Comparison of ENCODE assay signal across 26 cellular contexts in genomic region chr2:149988361-149988760, GRCh38.
"Had no signal": no experiment of that assay in that cellular context is flagged by ENCODE, and none has a peak within 500 bp of the region (broad histone marks: within the 10 kb centered on the region; RNA-seq: fewer than 3 reads in every experiment).

No MANE protein-coding gene starts in this region.

- H3K27me3 ChIP-seq: esophagus squamous epithelium, left lung, neural progenitor cell, right atrium auricular region, sigmoid colon, stomach, thyroid gland had no signal

- H3K27ac Mint-ChIP-seq: endodermal cell; immature natural killer cell; mesothelial cell of epicardium; naive thymus-derived CD4-positive, alpha-beta T cell; nephron; neural progenitor cell; stimulated activated effector memory CD8-positive, alpha-beta T cell treated with anti-CD3 and anti-CD28 coated beads, Interleukin-12 subunit alpha, Interleukin-12 subunit beta, amount 100 ng/mL, for 72 hours had no signal

- H3K27me3 Mint-ChIP-seq: naive thymus-derived CD4-positive, alpha-beta T cell had no signal

- H2AFZ ChIP-seq: neural progenitor cell, parathyroid adenoma had no signal

- H3K79me2 ChIP-seq: parathyroid adenoma had no signal

- H3K36me3 ChIP-seq: esophagus squamous epithelium, left lung, neural progenitor cell, prostate gland, right atrium auricular region, sigmoid colon, stomach, thyroid gland had no signal

- H3K4me3 ChIP-seq: esophagus squamous epithelium, left lung, neural progenitor cell, prostate gland, right atrium auricular region, sigmoid colon, stomach, thyroid gland had no signal

- H3K4me1 ChIP-seq: neural progenitor cell, parathyroid adenoma, prostate gland, sigmoid colon had no signal

- H3K4me1 Mint-ChIP-seq: immature natural killer cell; naive thymus-derived CD4-positive, alpha-beta T cell; neural progenitor cell; stimulated activated effector memory CD8-positive, alpha-beta T cell treated with anti-CD3 and anti-CD28 coated beads, Interleukin-12 subunit alpha, Interleukin-12 subunit beta, amount 100 ng/mL, for 72 hours had no signal

- H3K36me3 Mint-ChIP-seq: immature natural killer cell; mesothelial cell of epicardium; naive thymus-derived CD4-positive, alpha-beta T cell; neural progenitor cell; stimulated activated effector memory CD8-positive, alpha-beta T cell treated with anti-CD3 and anti-CD28 coated beads, Interleukin-12 subunit alpha, Interleukin-12 subunit beta, amount 100 ng/mL, for 72 hours had no signal

- DNase-seq: central memory CD4-positive, alpha-beta T cell; effector CD8-positive, alpha-beta T cell; endodermal cell; erythroblast; esophagus squamous epithelium; hypothalamus; immature natural killer cell; left lung; mesenchymal stem cell; naive thymus-derived CD4-positive, alpha-beta T cell; sigmoid colon; stimulated activated CD4-positive, alpha-beta T cell treated with anti-CD3 and anti-CD28 coated beads, Interleukin-2, amount 100 ng/mL, for 24 hours; stimulated activated CD4-positive, alpha-beta T cell treated with anti-CD3 and anti-CD28 coated beads, Interleukin-4, amount 100 ng/mL, for 24 hours; stimulated activated naive CD4-positive, alpha-beta T cell treated with Interleukin-2 at 50 U/mL for 16 hours; stomach; thyroid gland; trophoblast cell had no signal

- H3K4me2 ChIP-seq: neural progenitor cell had no signal

- H3K27ac ChIP-seq: esophagus squamous epithelium, left lung, neural progenitor cell, parathyroid adenoma, prostate gland, right atrium auricular region, sigmoid colon, thyroid gland had no signal

- H3K9me3 ChIP-seq: esophagus squamous epithelium, left lung, prostate gland, right atrium auricular region, sigmoid colon, stomach, thyroid gland had no signal

- FAIRE-seq: colon, frontal cortex had no signal

- H3K9ac ChIP-seq: neural progenitor cell, parathyroid adenoma had no signal

- H3K4me3 Mint-ChIP-seq: endodermal cell; immature natural killer cell; mesothelial cell of epicardium; naive thymus-derived CD4-positive, alpha-beta T cell; nephron; neural progenitor cell; stimulated activated effector memory CD8-positive, alpha-beta T cell treated with anti-CD3 and anti-CD28 coated beads, Interleukin-12 subunit alpha, Interleukin-12 subunit beta, amount 100 ng/mL, for 72 hours had no signal

- ATAC-seq: left lung; naive thymus-derived CD4-positive, alpha-beta T cell; stimulated activated effector memory CD8-positive, alpha-beta T cell treated with anti-CD3 and anti-CD28 coated beads, Interleukin-12 subunit alpha, Interleukin-12 subunit beta, amount 100 ng/mL, for 72 hours had no signal

- H3K9me3 Mint-ChIP-seq: endodermal cell, mesothelial cell of epicardium, nephron, neural progenitor cell had no signal
